In genomic region chr19:13872339-13872694, GRCh38 we compare ENCODE assay signal across 12 cellular contexts. TPM values are rescaled to one million over a fixed set of nuclear protein-coding genes. Genes with fewer than 3 reads are reported as not detected.
A peak's percentile ranks its signal among the peaks of the same experiment; 100 is the strongest.
DNase-seq lines count a peak whose midpoint lies in the region; ATAC-seq and TF ChIP-seq lines count a peak whose summit lies in the region.
"Had no signal": no experiment of that assay in that cellular context is flagged by ENCODE, and none has a peak within 500 bp of the region (broad histone marks: within the 10 kb centered on the region; RNA-seq: fewer than 3 reads in every experiment).

No MANE protein-coding gene starts in this region.

- H3K4me1 ChIP-seq in mesodermal cell (ENCODE audit: control insufficient read depth, insufficient read depth, low read length, poor library complexity, severe bottlenecking), result peaks cover 16% of the 10 kb centered on the region
- H3K4me1 ChIP-seq in upper lobe of right lung, result no peaks in the 10 kb centered on the region
- no peaks in the 10 kb centered on the region for H3K4me1 ChIP-seq in gastrocnemius medialis

- WGBS in mesodermal cell (ENCODE audit: insufficient coverage in 2 of 2), 2 experiments, result 47% methylated on average over 4 of the region's 5 CpGs; no CpG with 5 or more reads in 1 of the 2 experiments

- H3K9me3 ChIP-seq in mesodermal cell (ENCODE audit: control insufficient read depth, low read length) (no peaks in the 10 kb centered on the region), upper lobe of right lung (no peaks in the 10 kb centered on the region), gastrocnemius medialis (no peaks in the 10 kb centered on the region)

- ATAC-seq in stimulated activated naive CD8-positive, alpha-beta T cell treated with anti-CD3 and anti-CD28 coated beads, Interleukin-15, Interleukin-2, amounts not matched to agents 100 U/mL and 50 U/mL, for 24 hours, result no peak
- no peak for ATAC-seq in activated naive CD8-positive, alpha-beta T cell treated with anti-CD3 and anti-CD28 coated beads, Interleukin-2, amount 50 U/mL, for 24 hours
- ATAC-seq in upper lobe of right lung, result no peak
- no peak for ATAC-seq in gastrocnemius medialis
- ATAC-seq in HG02642 (IDR thresholded peaks at IDR 0.05; ENCODE audit: poor library complexity, unreplicated experiment), result no peak

- peaks cover 12% of the 10 kb centered on the region for H3K27me3 Mint-ChIP-seq in stimulated activated naive CD8-positive, alpha-beta T cell treated with anti-CD3 and anti-CD28 coated beads, Interleukin-15, Interleukin-2, amounts not matched to agents 100 ng/mL and 50 ng/mL, for 24 hours
- peaks cover 13% of the 10 kb centered on the region for H3K27me3 Mint-ChIP-seq in activated naive CD8-positive, alpha-beta T cell treated with anti-CD3 and anti-CD28 coated beads, Interleukin-2, amount 50 U/mL, for 24 hours

- no peak for TF ChIP-seq POLR2A in gastrocnemius medialis (IDR thresholded peaks at IDR 0.05)

- H3K4me3 Mint-ChIP-seq in stimulated activated naive CD8-positive, alpha-beta T cell treated with anti-CD3 and anti-CD28 coated beads, Interleukin-15, Interleukin-2, amounts not matched to agents 100 ng/mL and 50 ng/mL, for 24 hours, result peak overlapping the region; percentile 63
- H3K4me3 Mint-ChIP-seq in activated naive CD8-positive, alpha-beta T cell treated with anti-CD3 and anti-CD28 coated beads, Interleukin-2, amount 50 U/mL, for 24 hours, result peak overlapping the region; percentile 59

- H3K36me3 Mint-ChIP-seq in stimulated activated naive CD8-positive, alpha-beta T cell treated with anti-CD3 and anti-CD28 coated beads, Interleukin-15, Interleukin-2, amounts not matched to agents 100 ng/mL and 50 ng/mL, for 24 hours (ENCODE audit: low read depth), result no peaks in the 10 kb centered on the region
- no peaks in the 10 kb centered on the region for H3K36me3 Mint-ChIP-seq in activated naive CD8-positive, alpha-beta T cell treated with anti-CD3 and anti-CD28 coated beads, Interleukin-2, amount 50 U/mL, for 24 hours (ENCODE audit: low read depth)

- H3K4me3 ChIP-seq in mesodermal cell (ENCODE audit: extremely low read depth, insufficient read depth, low read length, poor library complexity, severe bottlenecking) (peak overlapping the region; percentile 30), upper lobe of right lung (peak overlapping the region; percentile 33), gastrocnemius medialis (peak overlapping the region in 2 of 4 donors; percentile 44 to 46)

- TF ChIP-seq CTCF in upper lobe of right lung (IDR thresholded peaks at IDR 0.05), result no peak
- no peak for TF ChIP-seq CTCF in gastrocnemius medialis (IDR thresholded peaks at IDR 0.05 in 4 of 5, conservative IDR thresholded peaks at IDR 0.05 in 1 of 5)

- no peak overlapping the region for H3K27ac Mint-ChIP-seq in stimulated activated naive CD8-positive, alpha-beta T cell treated with anti-CD3 and anti-CD28 coated beads, Interleukin-15, Interleukin-2, amounts not matched to agents 100 ng/mL and 50 ng/mL, for 24 hours
- no peak overlapping the region for H3K27ac Mint-ChIP-seq in activated naive CD8-positive, alpha-beta T cell treated with anti-CD3 and anti-CD28 coated beads, Interleukin-2, amount 50 U/mL, for 24 hours

- H3K4me1 Mint-ChIP-seq in stimulated activated naive CD8-positive, alpha-beta T cell treated with anti-CD3 and anti-CD28 coated beads, Interleukin-15, Interleukin-2, amounts not matched to agents 100 ng/mL and 50 ng/mL, for 24 hours (ENCODE audit: low read depth), result peaks cover 17% of the 10 kb centered on the region
- peaks cover 11% of the 10 kb centered on the region for H3K4me1 Mint-ChIP-seq in activated naive CD8-positive, alpha-beta T cell treated with anti-CD3 and anti-CD28 coated beads, Interleukin-2, amount 50 U/mL, for 24 hours

- H3K36me3 ChIP-seq in mesodermal cell (ENCODE audit: control insufficient read depth, insufficient read depth, low read length), result peaks cover 2% of the 10 kb centered on the region
- H3K36me3 ChIP-seq in upper lobe of right lung, result no peaks in the 10 kb centered on the region
- no peaks in the 10 kb centered on the region for H3K36me3 ChIP-seq in gastrocnemius medialis

- DNase-seq in stimulated activated naive CD8-positive, alpha-beta T cell treated with anti-CD3 and anti-CD28 coated beads, Interleukin-15, Interleukin-2, amounts not matched to agents 100 U/mL and 50 U/mL, for 24 hours, result no peak
- no peak for DNase-seq in activated naive CD8-positive, alpha-beta T cell treated with anti-CD3 and anti-CD28 coated beads, Interleukin-2, amount 50 U/mL, for 24 hours
- DNase-seq in upper lobe of right lung (no peak), COLO829 (ENCODE audit: low spot score) (no peak), gastrocnemius medialis (no peak)
- DNase-seq: effector memory CD4-positive, alpha-beta T cell; MV-4-11; NCI-H510A treated with DMSO at 0.1 percent for 48 hours had no signal

- in situ Hi-C loops in gastrocnemius medialis (cut with MboI; ENCODE audit: low sequenced_read_pairs in 4 of 4), result loop anchor here (10.0 to 25.0 kb wide), 7 partner anchors 172 to 585 kb away; partner anchors contain the start of gene MISP3 (in 1 of the 4)

- intact Hi-C loops in upper lobe of right lung (cut with DNase I), result no loop called here
- intact Hi-C loops in gastrocnemius medialis (cut with DNase I; ENCODE audit: low total_unique reads), result no loop called here

- H3K9me3 Mint-ChIP-seq in stimulated activated naive CD8-positive, alpha-beta T cell treated with anti-CD3 and anti-CD28 coated beads, Interleukin-15, Interleukin-2, amounts not matched to agents 100 ng/mL and 50 ng/mL, for 24 hours, result no peaks in the 10 kb centered on the region
- no peaks in the 10 kb centered on the region for H3K9me3 Mint-ChIP-seq in activated naive CD8-positive, alpha-beta T cell treated with anti-CD3 and anti-CD28 coated beads, Interleukin-2, amount 50 U/mL, for 24 hours

- H3K27me3 ChIP-seq in upper lobe of right lung (no peaks in the 10 kb centered on the region), gastrocnemius medialis (peaks cover 0 to 12% (median 11%) of the 10 kb centered on the region in 3 donors)

- no peak overlapping the region for H3K27ac ChIP-seq in mesodermal cell (ENCODE audit: low read depth, low read length, severe bottlenecking)
- no peak overlapping the region for H3K27ac ChIP-seq in upper lobe of right lung
- no peak overlapping the region for H3K27ac ChIP-seq in gastrocnemius medialis

RNA-seq across cellular contexts. Expression of gene NANOS3, which starts 4.6 kb away (rescaled TPM):
- polyA plus RNA-seq in mesodermal cell (2013, experiment 1 of 2), result 3.8 TPM
- polyA plus RNA-seq in mesodermal cell (2013, experiment 2 of 2), result 2.2 TPM
- total RNA-seq in upper lobe of right lung, result not detected
- total RNA-seq in gastrocnemius medialis, result not detected
- total RNA-seq: renal cortical epithelial cell had no signal

RNA-seq across cellular contexts. Expression of gene BRME1, which starts 33.6 kb away (rescaled TPM):
- polyA plus RNA-seq in mesodermal cell (2013, experiment 1 of 2), result 1.9 TPM
- polyA plus RNA-seq in mesodermal cell (2013, experiment 2 of 2), result 1.7 TPM
- total RNA-seq in upper lobe of right lung (2.0 TPM), gastrocnemius medialis (1 to 10 TPM in 1 of 4 donors, under 1 TPM in 3; 0.19 to 1.0 (median 0.56) TPM)

RNA-seq across cellular contexts. Expression of gene CC2D1A, which starts 33.7 kb away (rescaled TPM):
- polyA plus RNA-seq in mesodermal cell (2013, experiment 1 of 2), result 23.7 TPM
- polyA plus RNA-seq in mesodermal cell (2013, experiment 2 of 2), result 18.6 TPM
- 28.9 TPM for total RNA-seq in upper lobe of right lung
- 10 to 100 TPM; 22.3 to 44.9 (median 33.7) TPM for total RNA-seq in gastrocnemius medialis
